Comparison of ENCODE assay signal across 10 cellular contexts in the genomic region with DNA sequence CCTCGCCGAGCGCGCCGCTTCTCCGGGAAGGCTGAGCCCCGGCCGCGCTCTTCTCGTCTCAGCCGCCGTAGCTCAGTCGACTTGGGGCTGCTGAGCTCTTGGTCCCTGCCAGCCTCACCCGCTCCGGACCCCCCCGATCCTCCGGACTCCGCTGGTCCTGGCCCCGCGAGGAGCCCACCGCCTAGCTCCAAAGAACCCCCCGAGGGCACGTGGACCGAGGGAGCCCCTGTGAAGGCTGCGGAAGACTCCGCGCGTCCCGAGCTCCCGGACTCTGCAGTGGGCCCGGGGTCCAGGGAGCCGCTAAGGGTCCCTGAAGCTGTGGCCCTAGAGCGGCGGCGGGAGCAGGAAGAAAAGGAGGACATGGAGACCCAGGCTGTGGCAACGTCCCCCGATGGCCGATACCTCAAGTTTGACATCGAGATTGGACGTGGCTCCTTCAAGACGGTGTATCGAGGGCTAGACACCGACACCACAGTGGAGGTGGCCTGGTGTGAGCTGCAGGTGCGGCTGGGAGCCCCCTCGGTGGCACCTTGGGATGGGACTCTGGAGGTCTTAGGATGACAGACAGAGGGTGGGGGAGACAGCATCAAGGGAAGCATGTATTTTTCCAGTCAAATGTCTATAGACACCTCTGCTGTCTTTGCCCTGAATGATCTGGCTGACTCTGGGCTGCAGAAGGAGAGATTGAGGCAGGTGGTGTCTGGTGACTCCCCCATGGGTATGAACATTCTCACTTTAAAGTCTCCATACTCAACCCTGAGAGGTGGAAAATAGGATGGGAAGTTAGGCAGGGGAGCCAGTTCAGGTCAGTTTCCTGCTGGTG. TPM values are rescaled to one million over a fixed set of nuclear protein-coding genes. Genes with fewer than 3 reads are reported as not detected.
A peak's percentile ranks its signal among the peaks of the same experiment; 100 is the strongest.
DNase-seq lines count a peak whose midpoint lies in the region; ATAC-seq, FAIRE-seq and TF ChIP-seq lines count a peak whose summit lies in the region.
"Had no signal": no experiment of that assay in that cellular context is flagged by ENCODE, and none has a peak within 500 bp of the region (broad histone marks: within the 10 kb centered on the region; RNA-seq: fewer than 3 reads in every experiment).

No MANE protein-coding gene starts in this region.

- CTCF ChIA-PET in AG04450 (lab: Charles Lee) = interaction anchor here (0.6 to 1.4 kb wide), 3 partner anchors 17 to 203 kb away, joined by 3 to 6 read pairs (median 4); no protein-coding TSS in a partner anchor

- H3K27me3 ChIP-seq in AG04450 (ENCODE audit: control insufficient read depth, insufficient read depth, low read length) (no peaks in the 10 kb centered on the region), HUES48 (ENCODE audit: control insufficient read depth, insufficient read depth, low read length) (peaks cover 20% of the 10 kb centered on the region), muscle layer of duodenum (ENCODE audit: low read depth, low read length) (peaks cover 49% of the 10 kb centered on the region)

- no peak for ATAC-seq in GM21737 (IDR thresholded peaks at IDR 0.05; ENCODE audit: unreplicated experiment)

- H3K36me3 ChIP-seq in HUES48 (ENCODE audit: control insufficient read depth, insufficient read depth, low read length) = peaks cover 30% of the 10 kb centered on the region
- H3K36me3 ChIP-seq in muscle layer of duodenum (ENCODE audit: control insufficient read depth in 1 of 2, insufficient read depth in 2 of 2, low read length in 2 of 2) = peaks cover 21 to 26% of the 10 kb centered on the region in 2 donors

- DNase-seq in AG04450 (ENCODE audit: low read depth, low spot score) (no peak), epithelial cell of proximal tubule (ENCODE audit: low read depth) (no peak), H54 (ENCODE audit: insufficient read length, low spot score) (no peak), NCI-H128 (lab: John Stamatoyannopoulos, UW; ENCODE audit: unreplicated experiment) (no peak), NCI-H2171 (lab: John Stamatoyannopoulos, UW) (no peak)
- DNase-seq: stimulated activated CD4-positive, alpha-beta T cell treated with anti-CD3 and anti-CD28 coated beads, Interleukin-2, amount 100 ng/mL, for 24 hours had no signal

- no peak for FAIRE-seq in H54 (lab: Jason Lieb, UNC)

- peaks cover 5% of the 10 kb centered on the region; the same call in 1 of the 2 replicates for H3K9me3 ChIP-seq in AG04450 (ENCODE audit: control insufficient read depth, insufficient read depth, low read length)
- no peaks in the 10 kb centered on the region for H3K9me3 ChIP-seq in HUES48 (ENCODE audit: control insufficient read depth, insufficient read depth, low read length)
- no peaks in the 10 kb centered on the region for H3K9me3 ChIP-seq in muscle layer of duodenum (ENCODE audit: control insufficient read depth in 1 of 2, low read length in 2 of 2)

- H3K9ac ChIP-seq in HUES48 (ENCODE audit: low read depth, low read length) = no peak overlapping the region; the same call in 1 of the 2 replicates

- POLR2A ChIA-PET in AG04450 (lab: Yijun Ruan, JAX) = interaction anchor here (0.6 to 1.6 kb wide), 6 partner anchors 11 to 817 kb away, joined by 3 to 6 read pairs (median 4); partner anchors contain the start of genes BECN1 and COA3

- H3K4me3 ChIP-seq in AG04450 (ENCODE audit: low read depth, low read length) (peak overlapping the region; percentile 68), HUES48 (ENCODE audit: low read depth, low read length) (peak overlapping the region; percentile 63), epithelial cell of proximal tubule (ENCODE audit: low read depth, low read length) (peak overlapping the region; percentile 81), muscle layer of duodenum (ENCODE audit: low read depth in 1 of 2, low read length in 2 of 2) (peak overlapping the region; percentile 37 to 53)

- H3K27ac ChIP-seq in AG04450 (ENCODE audit: low read depth, low read length) (no peak overlapping the region), HUES48 (ENCODE audit: low read depth, low read length) (no peak overlapping the region), muscle layer of duodenum (ENCODE audit: low read length) (no peak overlapping the region)
- H3K27ac ChIP-seq: epithelial cell of prostate had no signal

- no peak for TF ChIP-seq CTCF in AG04450 (IDR thresholded peaks at IDR 0.05; ENCODE audit: low read depth, low read length)
- TF ChIP-seq CTCF in epithelial cell of proximal tubule (conservative IDR thresholded peaks at IDR 0.05; ENCODE audit: low read depth, low read length) = no peak

- 0 out of 2 replicates have a peak, but pooled peaks cover 5% of the 10 kb centered on the region for H3K4me1 ChIP-seq in HUES48 (ENCODE audit: control insufficient read depth, insufficient read depth, low read length)
- H3K4me1 ChIP-seq in muscle layer of duodenum (ENCODE audit: control insufficient read depth in 1 of 2, insufficient read depth in 2 of 2, low read length in 2 of 2) = peaks cover 0 to 38% of the 10 kb centered on the region in 2 donors

- no peak for TF ChIP-seq POLR2A in H54 (IDR thresholded peaks at IDR 0.05; ENCODE audit: low read depth, low read length)

RNA-seq across cellular contexts. Expression of gene WNK4, which starts 0.6 kb away (rescaled TPM):
- polyA plus RNA-seq in AG04450 (2011; rRNA removed) = 2.3 and 2.7 TPM in 2 replicates
- polyA minus RNA-seq in AG04450 (2011; rRNA and poly(A)+ RNA removed) = 3.1 and 3.6 TPM in 2 replicates
- total RNA-seq in epithelial cell of proximal tubule = 2.3 and 11.3 TPM in 2 replicates

RNA-seq across cellular contexts. Expression of gene VPS25, which starts 7.8 kb away (rescaled TPM):
- 94.0 and 107 TPM in 2 replicates for polyA plus RNA-seq in AG04450 (2011; rRNA removed)
- polyA minus RNA-seq in AG04450 (2011; rRNA and poly(A)+ RNA removed) = 45.7 and 66.4 TPM in 2 replicates
- total RNA-seq in epithelial cell of proximal tubule = 90.1 and 136 TPM in 2 replicates

RNA-seq across cellular contexts. Expression of gene COA3, which starts 17.5 kb away (rescaled TPM):
- polyA plus RNA-seq in AG04450 (2011; rRNA removed) = 86.7 and 96.3 TPM in 2 replicates
- 33.9 and 43.3 TPM in 2 replicates for polyA minus RNA-seq in AG04450 (2011; rRNA and poly(A)+ RNA removed)
- total RNA-seq in epithelial cell of proximal tubule = 85.6 and 95.0 TPM in 2 replicates

RNA-seq across cellular contexts. Expression of gene CNTD1, which starts 17.6 kb away (rescaled TPM):
- polyA plus RNA-seq in AG04450 (2011; rRNA removed) = 0.09 and 0.14 TPM in 2 replicates
- not detected in 2 replicates for polyA minus RNA-seq in AG04450 (2011; rRNA and poly(A)+ RNA removed)
- not detected in 2 replicates for total RNA-seq in epithelial cell of proximal tubule

RNA-seq across cellular contexts. Expression of gene RAMP2, which starts 20.0 kb away (rescaled TPM):
- 1.4 and 1.7 TPM in 2 replicates for polyA plus RNA-seq in AG04450 (2011; rRNA removed)
- polyA minus RNA-seq in AG04450 (2011; rRNA and poly(A)+ RNA removed) = 1.8 and 2.2 TPM in 2 replicates
- 1.0 and 4.3 TPM in 2 replicates for total RNA-seq in epithelial cell of proximal tubule
